8 cellular contexts compared by ENCODE assay signal in the genomic region with DNA sequence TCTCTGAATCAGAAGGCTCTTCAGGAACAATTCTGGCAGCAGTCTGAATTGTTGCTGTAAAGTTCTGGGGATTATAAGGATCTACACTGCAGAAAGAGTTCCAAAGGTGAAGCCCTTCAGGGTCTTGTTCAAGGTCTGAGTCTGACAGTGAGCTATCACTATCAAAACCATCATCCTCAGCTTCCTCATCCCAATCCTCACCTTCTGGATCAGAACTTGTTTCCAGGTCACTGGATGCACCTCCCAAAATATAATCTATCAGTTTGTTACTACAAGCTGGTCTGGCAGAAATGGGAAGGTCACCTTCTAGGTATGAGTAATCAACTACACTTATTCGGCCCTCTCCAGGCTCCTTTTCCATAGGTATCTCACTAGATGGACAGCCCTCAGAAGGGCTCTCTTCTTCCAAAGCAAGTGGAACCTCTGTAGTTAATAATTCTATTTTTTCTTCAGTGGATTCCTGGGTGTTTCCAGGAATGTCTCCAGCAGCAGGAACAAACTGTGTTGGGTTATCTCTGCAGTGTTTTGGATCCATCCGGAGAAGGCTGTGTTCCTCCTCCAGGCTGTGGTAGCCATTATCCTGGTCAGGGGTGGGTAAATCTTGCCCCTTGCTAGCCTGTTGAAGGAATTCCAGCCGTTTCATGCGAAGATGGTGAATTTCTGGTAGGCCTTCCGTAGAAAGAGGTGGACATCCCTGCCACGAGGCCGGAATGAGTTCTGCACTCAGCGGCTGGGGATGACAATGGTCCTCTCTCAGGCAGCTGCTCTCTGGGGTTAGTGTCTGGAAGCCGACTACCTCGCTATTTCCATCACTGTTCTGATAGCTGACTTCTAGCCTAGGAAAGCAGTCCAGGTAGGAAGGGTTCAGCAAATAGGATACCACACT. TPM values are rescaled to one million over a fixed set of nuclear protein-coding genes. Genes with fewer than 3 reads are reported as not detected.
DNase-seq lines count a peak whose midpoint lies in the region; ATAC-seq, FAIRE-seq and TF ChIP-seq lines count a peak whose summit lies in the region.

No MANE protein-coding gene starts in this region.

- no TSS peak for BruUV-seq in GM12878 (replicated peaks; lab: Mats Ljungman, UMichigan)

- peaks cover 13% of the 10 kb centered on the region for H4K20me1 ChIP-seq in GM12878 (ENCODE audit: control insufficient read depth, insufficient read depth)

- ATAC-seq in heart right ventricle: peak in 4 of 8 donors; percentile 0 to 3 (median 2)
- no peak for ATAC-seq in left ventricle myocardium superior
- ATAC-seq in GM12878: peak; percentile 21
- ATAC-seq in lung (ENCODE audit: insufficient read depth, low FRiP score): no peak
- peak; percentile 0 for ATAC-seq in aorta (ENCODE audit: low FRiP score)
- ATAC-seq in GM21390 (IDR thresholded peaks at IDR 0.05; ENCODE audit: unreplicated experiment): no peak

- CTCF ChIA-PET in GM12878 (lab: Yijun Ruan, JAX): interaction anchor here (0.8 to 4.7 kb wide), 8 partner anchors 9 to 96 kb away, joined by 3 to 73 read pairs (median 7); a partner anchor contains a TSS

- DNase-seq in heart right ventricle (no peak), left ventricle myocardium superior (no peak), GM12878 (ENCODE audit: low read depth, low spot score) (no peak), lung (ENCODE audit: low spot score) (no peak), aorta (no peak), NCI-H2029 (lab: John Stamatoyannopoulos, UW) (no peak), HTR-8/SVneo (ENCODE audit: insufficient read length, low spot score) (no peak)

- intact Hi-C loops in heart right ventricle (cut with DNase I) (no loop called here), left ventricle myocardium superior (cut with micrococcal nuclease) (no loop called here), GM12878 (cut with micrococcal nuclease; ENCODE audit: unreplicated experiment) (no loop called here), aorta (cut with DNase I) (loop anchor here (5.0 to 10.0 kb wide), 2 partner anchors 97 to 545 kb away; a partner anchor contains a TSS)

- SMC1A ChIA-PET in GM12878 (lab: Charles Lee; ENCODE audit: uncharacterized antibody, unreplicated experiment): interaction anchor here (0.5 to 2.3 kb wide), 17 partner anchors 11 to 196 kb away, joined by 3 to 14 read pairs (median 5); a partner anchor contains a TSS

- H3K36me3 ChIP-seq in heart right ventricle (peaks cover 0 to 36% (median 8%) of the 10 kb centered on the region in 9 donors), GM12878 (ENCODE audit: control insufficient read depth in 2 of 2, insufficient read depth in 2 of 2, low read length in 1 of 2) (peaks cover 0 to 8% of the 10 kb centered on the region in 2 experiments; a peak in 1 of 4 replicates), lung (ENCODE audit: control insufficient read depth in 2 of 2, insufficient read depth in 2 of 2, low read length in 2 of 2) (peaks cover 0 to 5% of the 10 kb centered on the region in 2 donors), aorta (ENCODE audit: control insufficient read depth in 1 of 2, insufficient read depth in 2 of 2, low read length in 1 of 2) (peaks cover 0 to 1% of the 10 kb centered on the region in 2 donors)

- 0% methylated on average over 10 of the region's 10 CpGs for WGBS in heart right ventricle, 2 donors
- WGBS in GM12878 (ENCODE audit: insufficient coverage, insufficient replicate concordance, low lambda C conversion rate, missing lambda C conversion rate): under 1% methylated on average over 10 of the region's 10 CpGs
- WGBS in lung, 2 donors: 0 to 1% methylated on average over 10 of the region's 10 CpGs
- 0% methylated on average over 10 of the region's 10 CpGs for WGBS in aorta, 2 donors

- RAD21 ChIA-PET in GM12878 (lab: Charles Lee; ENCODE audit: unreplicated experiment): interaction anchor here (0.9 to 2.6 kb wide), 14 partner anchors 8 to 152 kb away, joined by 3 to 11 read pairs (median 4); a partner anchor contains a TSS

- H3K9me3 ChIP-seq in heart right ventricle: no peaks in the 10 kb centered on the region
- no peaks in the 10 kb centered on the region for H3K9me3 ChIP-seq in GM12878 (replicated peaks; ENCODE audit: control insufficient read depth, insufficient read depth, low read length)
- H3K9me3 ChIP-seq in lung (ENCODE audit: control insufficient read depth in 2 of 2, insufficient read depth in 1 of 2, low read length in 1 of 2): no peaks in the 10 kb centered on the region
- H3K9me3 ChIP-seq in aorta (ENCODE audit: control insufficient read depth, low read length): no peaks in the 10 kb centered on the region

- H2AFZ ChIP-seq in GM12878 (ENCODE audit: control insufficient read depth, low read depth, low read length): no peak overlapping the region

- H3K27me3 ChIP-seq in heart right ventricle: no peaks in the 10 kb centered on the region
- no peaks in the 10 kb centered on the region for H3K27me3 ChIP-seq in GM12878 (replicated peaks in 1 of 2; ENCODE audit: control insufficient read depth in 2 of 2, insufficient read depth in 2 of 2, low read length in 1 of 2)
- no peaks in the 10 kb centered on the region for H3K27me3 ChIP-seq in lung (ENCODE audit: control insufficient read depth, insufficient read depth)
- H3K27me3 ChIP-seq in aorta (ENCODE audit: control insufficient read depth in 1 of 2, insufficient read depth in 2 of 2, low read length in 1 of 2): no peaks in the 10 kb centered on the region

- POLR2A ChIA-PET in GM12878 (lab: Charles Lee): interaction anchor here (0.5 to 1.6 kb wide), 5 partner anchors 21 to 104 kb away, joined by 3 to 5 read pairs (median 3); no protein-coding TSS in a partner anchor

- TF ChIP-seq POLR2A in GM12878 (IDR thresholded peaks at IDR 0.05; ENCODE audit: low read depth, low read length): 0 out of 2 replicates have a peak, but pooled peaks have one; percentile 2

- peak overlapping the region; percentile 98 for H3K9ac ChIP-seq in GM12878 (ENCODE audit: control insufficient read depth, insufficient read depth, low read length)

- no peak for TF ChIP-seq EP300 in GM12878 (IDR thresholded peaks at IDR 0.05; ENCODE audit: borderline replicate concordance in 1 of 2, control insufficient read depth in 1 of 2, low read depth in 2 of 2, low read length in 2 of 2)

- H3K79me2 ChIP-seq in GM12878 (ENCODE audit: control insufficient read depth, insufficient read depth, low read length): peaks cover 68% of the 10 kb centered on the region

- in situ Hi-C loops in GM12878 (cut with MboI): no loop called here

- peaks cover 0 to 48% (median 30%) of the 10 kb centered on the region in 9 donors for H3K4me1 ChIP-seq in heart right ventricle
- no peaks in the 10 kb centered on the region for H3K4me1 ChIP-seq in GM12878 (ENCODE audit: control insufficient read depth, insufficient read depth, low read length)
- peaks cover 3 to 5% of the 10 kb centered on the region in 2 donors for H3K4me1 ChIP-seq in lung (ENCODE audit: control insufficient read depth in 2 of 2, insufficient read depth in 2 of 2, low read length in 2 of 2)
- H3K4me1 ChIP-seq in aorta (ENCODE audit: control insufficient read depth in 1 of 2, insufficient read depth in 2 of 2, low read length in 2 of 2): peaks cover 3 to 4% of the 10 kb centered on the region in 2 donors

- H3K4me3 ChIP-seq in heart right ventricle (peak overlapping the region; percentile 65 to 97 (median 86)), GM12878 (peak overlapping the region; percentile 87), lung (peak overlapping the region; percentile 92), aorta (ENCODE audit: low read length in 2 of 2) (peak overlapping the region; percentile 55 to 58)

- FAIRE-seq in GM12878 (lab: Jason Lieb, UNC): no peak
- FAIRE-seq in HTR-8/SVneo (lab: Jason Lieb, UNC): no peak

- H3K27ac ChIP-seq in heart right ventricle: peak overlapping the region; percentile 87 to 100 (median 98)
- H3K27ac ChIP-seq in GM12878 (ENCODE audit: control insufficient read depth, insufficient read depth): peak overlapping the region; percentile 99
- peak overlapping the region; percentile 99 for H3K27ac ChIP-seq in lung (ENCODE audit: low read depth in 1 of 2, low read length in 1 of 2)
- H3K27ac ChIP-seq in aorta (ENCODE audit: low read depth in 1 of 2, low read length in 2 of 2): peak overlapping the region; percentile 70 to 97

- TF ChIP-seq CTCF in heart right ventricle (IDR thresholded peaks at IDR 0.05) (no peak), GM12878 (IDR thresholded peaks at IDR 0.05 in 2 of 3, conservative IDR thresholded peaks at IDR 0.05 in 1 of 3; ENCODE audit: control insufficient read depth in 2 of 3, extremely low read depth in 1 of 3, insufficient read depth in 1 of 3, low read depth in 3 of 3, low read length in 3 of 3) (no peak), lung (IDR thresholded peaks at IDR 0.05; ENCODE audit: control extremely low read depth, extremely low read depth) (no peak)

- H3K4me2 ChIP-seq in GM12878 (ENCODE audit: control insufficient read depth, insufficient read depth): peak overlapping the region; percentile 92

- no peak for TF ChIP-seq RAD21 in GM12878 (IDR thresholded peaks at IDR 0.05; ENCODE audit: insufficient read depth, low read depth, low read length)

RNA-seq across cellular contexts. Expression of a gene that starts 1.5 kb away (rescaled TPM):
- total RNA-seq in heart right ventricle (10 to 100 TPM; 18.1 to 47.3 (median 22.5) TPM), left ventricle myocardium superior (20.8 TPM), GM12878 (2014; rRNA removed) (34.8 TPM in 2 replicates), GM12878 (2014; rRNA removed; fragmentation: Illumina TruSeq; extraction: Trizol) (32.7 and 32.9 TPM in 2 replicates), GM12878 (2021) (37.7 and 38.1 TPM in 2 replicates), lung (10 to 100 TPM; 43.9 to 57.0 TPM), aorta (10 to 100 TPM; 39.3 to 59.9 TPM)
- polyA plus RNA-seq in heart right ventricle (10 to 100 TPM in 1 of 2 donors, 1 to 10 TPM in 1; 8.4 to 13.0 TPM), GM12878 (2011; rRNA removed) (27.2 and 32.6 TPM in 2 replicates), GM12878 (2014; fragmentation: Illumina TruSeq; extraction: Trizol) (33.4 and 38.5 TPM in 2 replicates), GM12878 (2014; fragmentation: Nextera tagmentation; extraction: Ambion mirVana) (10 to 100 TPM; 13.9 to 17.1 TPM), GM12878 (2014; rRNA removed) (24.8 and 25.8 TPM in 2 replicates), GM12878 (2016; fragmentation: Nextera tagmentation; extraction: Ambion mirVana) (10 to 100 TPM; 13.9 to 15.4 TPM), lung (10 to 100 TPM; 14.6 to 29.8 TPM), aorta (10 to 100 TPM in 1 of 2 donors, 1 to 10 TPM in 1; 6.8 to 13.7 TPM)
- 43.0 and 45.9 TPM in 2 replicates for total RNA-seq in GM12878 (2013; cell fraction: nucleolus; rRNA removed)
- 12.4 TPM for polyA plus RNA-seq in GM12878 (2011; ENCODE audit: low read depth)
- polyA plus RNA-seq in GM12878 (2011; cell fraction: cytosol; rRNA removed): 20.5 and 25.0 TPM in 2 replicates
- 22.0 and 22.6 TPM in 2 replicates for polyA plus RNA-seq in GM12878 (2011; cell fraction: nucleus; rRNA removed)
- 19.5 and 22.5 TPM in 2 replicates for polyA plus RNA-seq in GM12878 (2012)
- polyA minus RNA-seq in GM12878 (2011; rRNA and poly(A)+ RNA removed): 38.9 and 45.2 TPM in 2 replicates
- 21.4 and 24.6 TPM in 2 replicates for polyA minus RNA-seq in GM12878 (2011; cell fraction: cytosol; rRNA and poly(A)+ RNA removed)
- polyA minus RNA-seq in GM12878 (2011; cell fraction: nucleus; rRNA and poly(A)+ RNA removed): 45.8 and 65.4 TPM in 2 replicates

RNA-seq across cellular contexts. Expression of a gene that starts 50.4 kb away (rescaled TPM):
- 10 to 100 TPM in 9 of 10 donors, 1 to 10 TPM in 1; 4.8 to 34.9 (median 19.2) TPM for total RNA-seq in heart right ventricle
- 10 to 100 TPM in 1 of 2 donors, 1 to 10 TPM in 1; 3.3 to 18.2 TPM for polyA plus RNA-seq in heart right ventricle
- 21.6 TPM for total RNA-seq in left ventricle myocardium superior
- 1.4 and 1.6 TPM in 2 replicates for total RNA-seq in GM12878 (2013; cell fraction: nucleolus; rRNA removed)
- 0.05 and 0.11 TPM in 2 replicates for total RNA-seq in GM12878 (2014; rRNA removed)
- total RNA-seq in GM12878 (2014; rRNA removed; fragmentation: Illumina TruSeq; extraction: Trizol): 0.05 and 0.27 TPM in 2 replicates
- total RNA-seq in GM12878 (2021): 0.21 and 0.69 TPM in 2 replicates
- 0.04 TPM for polyA plus RNA-seq in GM12878 (2011; ENCODE audit: low read depth)
- 0.33 and 0.81 TPM in 2 replicates for polyA plus RNA-seq in GM12878 (2011; rRNA removed)
- polyA plus RNA-seq in GM12878 (2011; cell fraction: cytosol; rRNA removed): 0.47 and 1.3 TPM in 2 replicates
- 3.2 and 4.6 TPM in 2 replicates for polyA plus RNA-seq in GM12878 (2011; cell fraction: nucleus; rRNA removed)
- polyA plus RNA-seq in GM12878 (2012): 0.04 and 0.36 TPM in 2 replicates
- polyA plus RNA-seq in GM12878 (2014; fragmentation: Illumina TruSeq; extraction: Trizol): 0.04 and 0.06 TPM in 2 replicates
- polyA plus RNA-seq in GM12878 (2014; fragmentation: Nextera tagmentation; extraction: Ambion mirVana): not detected
- 0.04 and 0.14 TPM in 2 replicates for polyA plus RNA-seq in GM12878 (2014; rRNA removed)
- not detected for polyA plus RNA-seq in GM12878 (2016; fragmentation: Nextera tagmentation; extraction: Ambion mirVana)
- 0.51 and 1.3 TPM in 2 replicates for polyA minus RNA-seq in GM12878 (2011; rRNA and poly(A)+ RNA removed)
- polyA minus RNA-seq in GM12878 (2011; cell fraction: cytosol; rRNA and poly(A)+ RNA removed): 0.67 and 2.7 TPM in 2 replicates
- polyA minus RNA-seq in GM12878 (2011; cell fraction: nucleus; rRNA and poly(A)+ RNA removed): 1.2 and 4.6 TPM in 2 replicates
- total RNA-seq in lung: 10 to 100 TPM in 1 of 2 donors, 1 to 10 TPM in 1; 2.8 to 10.5 TPM
- 1 to 10 TPM in 1 of 2 donors, under 1 TPM in 1; 0.88 to 3.8 TPM for polyA plus RNA-seq in lung
- total RNA-seq in aorta: 10 to 100 TPM in 1 of 2 donors, 1 to 10 TPM in 1; 3.9 to 19.6 TPM
- 1 to 10 TPM in 1 of 2 donors, under 1 TPM in 1; 0.56 to 6.1 TPM for polyA plus RNA-seq in aorta

Comparison
In these comparisons a context has a peak if more than half of its experiments do, and no peak if none do; other contexts are left out.
1. ATAC-seq: peak in GM12878 (single experiment) and aorta (single experiment); none in left ventricle myocardium superior (single experiment), lung (single experiment) and GM21390 (single experiment).
2. intact Hi-C loops: an anchor here in aorta (5.0 to 10.0 kb wide); none called in heart right ventricle, left ventricle myocardium superior and GM12878.
3. Peak in every context shown above with its lines, with median percentiles within 50 percentile points of each other: H3K27ac ChIP-seq and H3K4me3 ChIP-seq.